Comparison of ENCODE assay signal across 13 cellular contexts in genomic region chr10:62813981-62814380, GRCh38. TPM values are rescaled to one million over a fixed set of nuclear protein-coding genes. Genes with fewer than 3 reads are reported as not detected.
A peak's percentile ranks its signal among the peaks of the same experiment; 100 is the strongest.
DNase-seq lines count a peak whose midpoint lies in the region; ATAC-seq and TF ChIP-seq lines count a peak whose summit lies in the region.
"Had no signal": no experiment of that assay in that cellular context is flagged by ENCODE, and none has a peak within 500 bp of the region (broad histone marks: within the 10 kb centered on the region; RNA-seq: fewer than 3 reads in every experiment).

No MANE protein-coding gene starts in this region.

- H3K27ac ChIP-seq in A673 (ENCODE audit: low read depth, low read length, poor library complexity, severe bottlenecking) = no peak overlapping the region
- H3K27ac ChIP-seq in naive thymus-derived CD4-positive, alpha-beta T cell (ENCODE audit: low read depth, low read length) = no peak overlapping the region

- H3K27ac Mint-ChIP-seq in activated T-helper 2 cell treated with anti-CD3 and anti-CD28 coated beads, Interferon-gamma antibody, Interleukin-2, Interleukin-4, amounts not matched to agents 10 μg/mL and 5 μg/mL and 100 μg/mL, durations not matched to agents 14 hours and 24 hours and 36 hours = peak overlapping the region; percentile 87
- peak overlapping the region in 6 of 9 donors; percentile 6 to 71 (median 33) for H3K27ac Mint-ChIP-seq in naive thymus-derived CD4-positive, alpha-beta T cell

- peaks cover 3% of the 10 kb centered on the region for H3K27me3 Mint-ChIP-seq in activated T-helper 2 cell treated with anti-CD3 and anti-CD28 coated beads, Interferon-gamma antibody, Interleukin-2, Interleukin-4, amounts not matched to agents 10 μg/mL and 5 μg/mL and 100 μg/mL, durations not matched to agents 14 hours and 24 hours and 36 hours (ENCODE audit: low read depth)
- peaks cover 5 to 48% (median 9%) of the 10 kb centered on the region in 5 donors for H3K27me3 Mint-ChIP-seq in naive thymus-derived CD4-positive, alpha-beta T cell

- intact Hi-C loops in A673 (cut with micrococcal nuclease; ENCODE audit: unreplicated experiment) = loop anchor here (2.0 to 10.0 kb wide), 2 partner anchors 319 to 549 kb away; partner anchors contain the start of genes NRBF2 and RTKN2
- intact Hi-C loops in activated T-helper 2 cell treated with anti-CD3 and anti-CD28 coated beads, Interferon-gamma antibody, Interleukin-2, Interleukin-4, amounts not matched to agents 10 μg/mL and 5 μg/mL and 100 μg/mL, durations not matched to agents 14 hours and 24 hours and 36 hours (cut with micrococcal nuclease) = loop anchor here (5.0 to 10.0 kb wide), 2 partner anchors 379 to 872 kb away; no protein-coding TSS in a partner anchor
- intact Hi-C loops in naive thymus-derived CD4-positive, alpha-beta T cell (cut with micrococcal nuclease) = loop anchor here in 1 of 2 donors (10.0 kb wide), 1 partner anchor 549 kb away; the partner anchor contains the start of gene RTKN2

- peaks cover 55% of the 10 kb centered on the region for H3K4me1 Mint-ChIP-seq in activated T-helper 2 cell treated with anti-CD3 and anti-CD28 coated beads, Interferon-gamma antibody, Interleukin-2, Interleukin-4, amounts not matched to agents 10 μg/mL and 5 μg/mL and 100 μg/mL, durations not matched to agents 14 hours and 24 hours and 36 hours (ENCODE audit: low read depth)
- H3K4me1 Mint-ChIP-seq in naive thymus-derived CD4-positive, alpha-beta T cell = peaks cover 40 to 70% (median 59%) of the 10 kb centered on the region in 7 donors

- no peak for ATAC-seq in naive thymus-derived CD4-positive, alpha-beta T cell

- H3K9me3 Mint-ChIP-seq in activated T-helper 2 cell treated with anti-CD3 and anti-CD28 coated beads, Interferon-gamma antibody, Interleukin-2, Interleukin-4, amounts not matched to agents 10 μg/mL and 5 μg/mL and 100 μg/mL, durations not matched to agents 14 hours and 24 hours and 36 hours = no peaks in the 10 kb centered on the region
- peaks cover 0 to 2% (median 0%) of the 10 kb centered on the region in 11 donors for H3K9me3 Mint-ChIP-seq in naive thymus-derived CD4-positive, alpha-beta T cell

- H3K36me3 Mint-ChIP-seq in activated T-helper 2 cell treated with anti-CD3 and anti-CD28 coated beads, Interferon-gamma antibody, Interleukin-2, Interleukin-4, amounts not matched to agents 10 μg/mL and 5 μg/mL and 100 μg/mL, durations not matched to agents 14 hours and 24 hours and 36 hours (ENCODE audit: low read depth) = peaks cover 76% of the 10 kb centered on the region
- peaks cover 0 to 24% (median 0%) of the 10 kb centered on the region in 5 donors for H3K36me3 Mint-ChIP-seq in naive thymus-derived CD4-positive, alpha-beta T cell

- DNase-seq in A673 (ENCODE audit: low spot score) (no peak), GM12864 (ENCODE audit: low read depth) (no peak), foreskin fibroblast (no peak), mesenteric fat pad (ENCODE audit: low spot score) (no peak), NCI-H1105 (lab: John Stamatoyannopoulos, UW) (no peak), NCI-H1930 (lab: John Stamatoyannopoulos, UW) (no peak)
- DNase-seq in activated T-helper 2 cell treated with anti-CD3 and anti-CD28 coated beads, Interferon-gamma antibody, Interleukin-2, Interleukin-4, amounts not matched to agents 10 μg/mL and 5 μg/mL and 100 μg/mL, durations not matched to agents 14 hours and 24 hours and 36 hours (ENCODE audit: low spot score) = no peak
- DNase-seq in naive thymus-derived CD4-positive, alpha-beta T cell = peak in 1 of 9 donors; percentile 27
- DNase-seq: activated CD4-positive, CD25-positive, alpha-beta regulatory T cell treated with anti-CD3 and anti-CD28 coated beads, Interleukin-2, amount 50 U/mL, for 72 hours; hippocampal formation; NCI-H524; retina; SHP77 treated with DMSO at 0.1 percent for 48 hours had no signal

- H3K9me3 ChIP-seq in A673 (ENCODE audit: low read depth, low read length, poor library complexity, severe bottlenecking) = no peaks in the 10 kb centered on the region
- no peaks in the 10 kb centered on the region for H3K9me3 ChIP-seq in naive thymus-derived CD4-positive, alpha-beta T cell (ENCODE audit: control insufficient read depth in 2 of 3, low read length in 3 of 3)

- CTCF ChIA-PET in A673 (lab: Charles Lee) = no interaction called here
- CTCF ChIA-PET in naive thymus-derived CD4-positive, alpha-beta T cell (lab: Charles Lee) = no interaction called here

- peaks cover 8% of the 10 kb centered on the region for H3K36me3 ChIP-seq in A673 (ENCODE audit: insufficient read depth, low read length, poor library complexity, severe bottlenecking)
- no peaks in the 10 kb centered on the region for H3K36me3 ChIP-seq in naive thymus-derived CD4-positive, alpha-beta T cell (ENCODE audit: control insufficient read depth in 2 of 3, insufficient read depth in 3 of 3, low read length in 3 of 3)

- peak overlapping the region; percentile 62 for H3K4me3 ChIP-seq in A673 (ENCODE audit: low read depth, low read length, poor library complexity, severe bottlenecking)
- H3K4me3 ChIP-seq in GM12864 (ENCODE audit: low read depth, low read length) = peak overlapping the region; percentile 83
- H3K4me3 ChIP-seq in naive thymus-derived CD4-positive, alpha-beta T cell (ENCODE audit: low read length) = no peak overlapping the region
- H3K4me3 ChIP-seq in foreskin fibroblast (ENCODE audit: low read depth in 1 of 2, low read length in 2 of 2) = no peak overlapping the region

- peak overlapping the region; percentile 97 for H3K4me3 Mint-ChIP-seq in activated T-helper 2 cell treated with anti-CD3 and anti-CD28 coated beads, Interferon-gamma antibody, Interleukin-2, Interleukin-4, amounts not matched to agents 10 μg/mL and 5 μg/mL and 100 μg/mL, durations not matched to agents 14 hours and 24 hours and 36 hours (ENCODE audit: low read depth)
- peak overlapping the region; percentile 76 to 100 (median 92) for H3K4me3 Mint-ChIP-seq in naive thymus-derived CD4-positive, alpha-beta T cell

- no peak for TF ChIP-seq CTCF in A673 (conservative IDR thresholded peaks at IDR 0.05; ENCODE audit: low read depth, low read length)
- TF ChIP-seq CTCF in GM12864 (IDR thresholded peaks at IDR 0.05; ENCODE audit: low read depth, low read length, missing control alignments) = no peak
- no peak for TF ChIP-seq CTCF in foreskin fibroblast (IDR thresholded peaks at IDR 0.05; ENCODE audit: low read depth, low read length)

- H3K4me1 ChIP-seq in A673 (ENCODE audit: insufficient read depth, low read length, poor library complexity, severe bottlenecking) = peaks cover 22% of the 10 kb centered on the region
- H3K4me1 ChIP-seq in naive thymus-derived CD4-positive, alpha-beta T cell (ENCODE audit: control insufficient read depth in 2 of 2, insufficient read depth in 2 of 2, low read length in 2 of 2) = peaks cover 17 to 20% of the 10 kb centered on the region in 2 donors

- POLR2A ChIA-PET in A673 (lab: Charles Lee; ENCODE audit: low non-redundant PET) = no interaction called here
- POLR2A ChIA-PET in naive thymus-derived CD4-positive, alpha-beta T cell (lab: Charles Lee) = interaction anchor here (0.6 to 5.8 kb wide), 4 partner anchors 9 to 320 kb away, joined by 3 to 80 read pairs (median 5); partner anchors contain the start of gene ADO

- BruUV-seq in A673 (replicated peaks; lab: Mats Ljungman, UMichigan) = no TSS peak

- peaks cover 5% of the 10 kb centered on the region for H3K27me3 ChIP-seq in A673 (replicated peaks; ENCODE audit: insufficient read depth, low read depth, low read length, poor library complexity)
- H3K27me3 ChIP-seq in naive thymus-derived CD4-positive, alpha-beta T cell (ENCODE audit: control insufficient read depth in 2 of 2, insufficient read depth in 2 of 2, low read length in 2 of 2) = no peaks in the 10 kb centered on the region

RNA-seq across cellular contexts. Expression of gene EGR2, which starts 2.2 kb away (rescaled TPM):
- total RNA-seq in A673 (2021) (14.5 and 18.3 TPM in 2 replicates), mesenteric fat pad (21.1 TPM)
- 126 and 137 TPM in 2 replicates for total RNA-seq in activated T-helper 2 cell treated with anti-CD3 and anti-CD28 coated beads, Interferon-gamma antibody, Interleukin-2, Interleukin-4, amounts not matched to agents 10 μg/mL and 5 μg/mL and 100 μg/mL, durations not matched to agents 14 hours and 24 hours and 36 hours
- total RNA-seq in naive thymus-derived CD4-positive, alpha-beta T cell = 10 to 100 TPM in 2 of 5 experiments, 1 to 10 TPM in 1, under 1 TPM in 2; 0.46 to 14.2 (median 2.7) TPM
- under 1 TPM in 1 of 2 donors, not detected in 1; 0.15 TPM for polyA plus RNA-seq in naive thymus-derived CD4-positive, alpha-beta T cell

RNA-seq across cellular contexts. Expression of gene ADO, which starts 9.5 kb away (rescaled TPM):
- total RNA-seq in A673 (2021) = 32.9 and 38.4 TPM in 2 replicates
- total RNA-seq in activated T-helper 2 cell treated with anti-CD3 and anti-CD28 coated beads, Interferon-gamma antibody, Interleukin-2, Interleukin-4, amounts not matched to agents 10 μg/mL and 5 μg/mL and 100 μg/mL, durations not matched to agents 14 hours and 24 hours and 36 hours = 34.1 and 35.1 TPM in 2 replicates
- 10 to 100 TPM in 4 of 5 experiments, 1 to 10 TPM in 1; 9.8 to 21.3 (median 15.6) TPM for total RNA-seq in naive thymus-derived CD4-positive, alpha-beta T cell
- 1 to 10 TPM; 2.0 to 2.3 TPM for polyA plus RNA-seq in naive thymus-derived CD4-positive, alpha-beta T cell
- 18.5 TPM for total RNA-seq in mesenteric fat pad

Comparison
In these comparisons a context has a peak if more than half of its experiments do, and no peak if none do; other contexts are left out.
1. H3K4me3 ChIP-seq: peak in A673 (single experiment) and GM12864 (single experiment); none in naive thymus-derived CD4-positive, alpha-beta T cell (single experiment) and foreskin fibroblast (0 of 2).